ENCODE assay signal across 31 cellular contexts in genomic region chr11:120630100-120630499, GRCh38.
"Had no signal": no experiment of that assay in that cellular context is flagged by ENCODE, and none has a peak within 500 bp of the region (broad histone marks: within the 10 kb centered on the region; RNA-seq: fewer than 3 reads in every experiment).

No MANE protein-coding gene starts in this region.

- H3K4me3 ChIP-seq: adrenal gland, body of pancreas, breast epithelium, Peyer's patch, SJSA1 had no signal

- H3K4me3 Mint-ChIP-seq: activated CD4-positive, alpha-beta T cell treated with anti-CD3 and anti-CD28 coated beads, Interleukin-2, amount 10 ng/mL, durations not matched to agents 24 days and 14 days; activated CD8-positive, alpha-beta T cell treated with anti-CD3 and anti-CD28 coated beads for 36 hours; activated naive CD4-positive, alpha-beta T cell treated with anti-CD3 and anti-CD28 coated beads for 36 hours; activated T-cell treated with anti-CD3 and anti-CD28 coated beads, Interleukin-2, amount 50 U/mL, for 72 hours; activated T-helper 17 cell treated with anti-CD3 and anti-CD28 coated beads, Interleukin-2, amount 50 U/mL, for 72 hours; T-helper 1 cell treated with Interleukin-12 subunit alpha and Interleukin-12 subunit beta and Interleukin-4 antibody, amounts not matched to agents 30 μg/mL and 1 μg/mL, for 36 hours; T-helper 2 cell treated with Interferon-gamma antibody and Interleukin-4, amounts not matched to agents 5 μg/mL and 100 μg/mL, for 36 hours had no signal

- H3K4me2 ChIP-seq: SK-N-SH had no signal

- H3K9me3 ChIP-seq: adrenal gland, body of pancreas, breast epithelium, Peyer's patch, SJSA1, SK-N-SH had no signal

- H3K27ac Mint-ChIP-seq: activated CD4-positive, alpha-beta T cell treated with anti-CD3 and anti-CD28 coated beads, Interleukin-2, amount 10 ng/mL, durations not matched to agents 24 days and 14 days; activated CD8-positive, alpha-beta T cell treated with anti-CD3 and anti-CD28 coated beads for 36 hours; activated naive CD4-positive, alpha-beta T cell treated with anti-CD3 and anti-CD28 coated beads for 36 hours; activated naive CD4-positive, alpha-beta T cell treated with anti-CD3 and anti-CD28 coated beads, Interleukin-2, amount 50 U/mL, for 72 hours; activated T-cell treated with anti-CD3 and anti-CD28 coated beads, Interleukin-2, amount 50 U/mL, for 72 hours; activated T-helper 17 cell treated with anti-CD3 and anti-CD28 coated beads, Interleukin-2, amount 50 U/mL, for 72 hours; T-helper 1 cell treated with Interleukin-12 subunit alpha and Interleukin-12 subunit beta and Interleukin-4 antibody, amounts not matched to agents 30 μg/mL and 1 μg/mL, for 36 hours; T-helper 2 cell treated with Interferon-gamma antibody and Interleukin-4, amounts not matched to agents 5 μg/mL and 100 μg/mL, for 36 hours had no signal

- H3K9me3 Mint-ChIP-seq: activated CD4-positive, alpha-beta T cell treated with anti-CD3 and anti-CD28 coated beads, Interleukin-2, amount 10 ng/mL, durations not matched to agents 24 days and 14 days; activated CD8-positive, alpha-beta T cell treated with anti-CD3 and anti-CD28 coated beads for 36 hours; activated naive CD4-positive, alpha-beta T cell treated with anti-CD3 and anti-CD28 coated beads for 36 hours; activated naive CD4-positive, alpha-beta T cell treated with anti-CD3 and anti-CD28 coated beads, Interleukin-2, amount 50 U/mL, for 72 hours; activated T-cell treated with anti-CD3 and anti-CD28 coated beads, Interleukin-2, amount 50 U/mL, for 72 hours; activated T-helper 17 cell treated with anti-CD3 and anti-CD28 coated beads, Interleukin-2, amount 50 U/mL, for 72 hours; T-helper 1 cell treated with Interleukin-12 subunit alpha and Interleukin-12 subunit beta and Interleukin-4 antibody, amounts not matched to agents 30 μg/mL and 1 μg/mL, for 36 hours; T-helper 2 cell treated with Interferon-gamma antibody and Interleukin-4, amounts not matched to agents 5 μg/mL and 100 μg/mL, for 36 hours had no signal

- FAIRE-seq: astrocyte, TTC549 had no signal

- H3K36me3 Mint-ChIP-seq: activated naive CD4-positive, alpha-beta T cell treated with anti-CD3 and anti-CD28 coated beads, Interleukin-2, amount 50 U/mL, for 72 hours had no signal

- H3K4me1 Mint-ChIP-seq: activated CD4-positive, alpha-beta T cell treated with anti-CD3 and anti-CD28 coated beads, Interleukin-2, amount 10 ng/mL, durations not matched to agents 24 days and 14 days; activated T-helper 17 cell treated with anti-CD3 and anti-CD28 coated beads, Interleukin-2, amount 50 U/mL, for 72 hours had no signal

- H3K4me1 ChIP-seq: adrenal gland, body of pancreas, breast epithelium, Peyer's patch, SJSA1 had no signal

- DNase-seq: activated CD4-positive, alpha-beta T cell treated with anti-CD3 and anti-CD28 coated beads, Interleukin-2, amount 10 ng/mL, durations not matched to agents 24 days and 14 days; activated CD4-positive, alpha-beta T cell treated with anti-CD3 and anti-CD28 coated beads, Interleukin-2, amount 50 U/mL, for 4 hours; activated CD8-positive, alpha-beta T cell treated with anti-CD3 and anti-CD28 coated beads for 36 hours; activated gamma-delta T cell; activated naive CD4-positive, alpha-beta T cell treated with anti-CD3 and anti-CD28 coated beads for 36 hours; activated T-cell treated with anti-CD3 and anti-CD28 coated beads, Interleukin-2, amount 50 U/mL, for 1 hour; activated T-cell treated with anti-CD3 and anti-CD28 coated beads, Interleukin-2, amount 50 U/mL, for 72 hours; adrenal gland; body of pancreas; Karpas-422; NCI-H1105; NCI-H1417 treated with DMSO at 0.1 percent for 48 hours; NCI-H187 treated with DMSO at 0.1 percent for 48 hours; NCI-H2081; NCI-H345; NCI-H524 treated with DMSO at 0.1 percent for 48 hours; NCI-H748 treated with DMSO at 0.1 percent for 48 hours; NK-92 treated with Interleukin-12 subunit alpha and Interleukin-12 subunit beta, amount 100 ng/mL, for 24 hours; PC-3; Peyer's patch; RPMI8226; SHP77 treated with DMSO at 0.1 percent for 48 hours; SK-N-SH had no signal

- ATAC-seq: activated CD8-positive, alpha-beta T cell treated with anti-CD3 and anti-CD28 coated beads for 36 hours; activated naive CD4-positive, alpha-beta T cell treated with anti-CD3 and anti-CD28 coated beads, Interleukin-2, amount 50 U/mL, for 72 hours; activated T-cell treated with anti-CD3 and anti-CD28 coated beads, Interleukin-2, amount 50 U/mL, for 72 hours; activated T-helper 17 cell treated with anti-CD3 and anti-CD28 coated beads, Interleukin-2, amount 50 U/mL, for 72 hours; body of pancreas; PC-3 had no signal

- H3K9ac ChIP-seq: SK-N-SH had no signal

- H3K36me3 ChIP-seq: adrenal gland, breast epithelium, Peyer's patch, SJSA1 had no signal

- H3K27me3 ChIP-seq: adrenal gland, body of pancreas, breast epithelium, Peyer's patch, SJSA1 had no signal

- H3K27ac ChIP-seq: adrenal gland, body of pancreas, breast epithelium, Peyer's patch, SJSA1 had no signal
